In genomic region chr5:59054963-59055528, GRCh38 we compare ENCODE assay signal across 8 cellular contexts.
"Had no signal": no experiment of that assay in that cellular context is flagged by ENCODE, and none has a peak within 500 bp of the region (broad histone marks: within the 10 kb centered on the region; RNA-seq: fewer than 3 reads in every experiment).

No MANE protein-coding gene starts in this region.

- FAIRE-seq: H1, H54, HepG2 had no signal

- H3K27me3 Mint-ChIP-seq: IgD-negative memory B cell had no signal

- ATAC-seq: GM23338, HepG2 had no signal

- H2AFZ ChIP-seq: GM23338 had no signal

- H3K9me3 Mint-ChIP-seq: GM23338, H9, IgD-negative memory B cell had no signal

- H3K4me3 ChIP-seq: GM23338 had no signal

- H3K4me1 Mint-ChIP-seq: GM23338, H9, IgD-negative memory B cell had no signal

- DNase-seq: H9, HCEC 1CT had no signal

- H3K27ac Mint-ChIP-seq: GM23338, H9, IgD-negative memory B cell had no signal

- H3K4me2 ChIP-seq: GM23338 had no signal

- H3K27ac ChIP-seq: HL-60 had no signal

- H3K4me3 Mint-ChIP-seq: GM23338, H9, IgD-negative memory B cell had no signal
